Comparison of ENCODE assay signal across 12 cellular contexts in genomic region chr10:49610015-49610734, GRCh38. TPM values are rescaled to one million over a fixed set of nuclear protein-coding genes. Genes with fewer than 3 reads are reported as not detected.
DNase-seq lines count a peak whose midpoint lies in the region; ATAC-seq, FAIRE-seq and TF ChIP-seq lines count a peak whose summit lies in the region.
"Had no signal": no experiment of that assay in that cellular context is flagged by ENCODE, and none has a peak within 500 bp of the region (broad histone marks: within the 10 kb centered on the region; RNA-seq: fewer than 3 reads in every experiment).

SLC18A3 (plus strand) TSS chr10:49610310; CDS start chr10:49610741, 431 bp downstream.

- H3K9me2 ChIP-seq in PC-3 (replicated peaks; ENCODE audit: low read length): no peaks in the 10 kb centered on the region

- H3K27me3 ChIP-seq in PC-3 (ENCODE audit: low read length): peaks cover 77% of the 10 kb centered on the region
- peaks cover 100% of the 10 kb centered on the region for H3K27me3 ChIP-seq in iPS-20b (ENCODE audit: insufficient read depth, low read length)
- H3K27me3 ChIP-seq in stomach: peaks cover 50 to 100% (median 89%) of the 10 kb centered on the region in 3 donors

- H4K20me1 ChIP-seq in PC-3 (ENCODE audit: low read length): 0 out of 2 replicates have a peak, but pooled peaks cover 8% of the 10 kb centered on the region

- no TSS peak for BruUV-seq in PC-3 (replicated peaks; lab: Mats Ljungman, UMichigan)

- POLR2A ChIA-PET in PC-3 (lab: Charles Lee; ENCODE audit: unreplicated experiment): no interaction called here

- ATAC-seq in activated CD4-positive, CD25-positive, alpha-beta regulatory T cell treated with anti-CD3 and anti-CD28 coated beads, Interleukin-2, amount 50 U/mL, for 24 hours: no peak
- 0 out of 2 replicates have a peak, but pooled peaks have one; percentile 3 for ATAC-seq in PC-3
- no peak for ATAC-seq in GM19324 (IDR thresholded peaks at IDR 0.05; ENCODE audit: low FRiP score, unreplicated experiment)
- ATAC-seq: left colon had no signal

- H3K4me1 ChIP-seq in PC-3 (ENCODE audit: insufficient read depth, low read length) (no peaks in the 10 kb centered on the region), iPS-20b (ENCODE audit: insufficient read depth, low read length) (peaks cover 4% of the 10 kb centered on the region; the same call in 1 of the 2 replicates), stomach (peaks cover 13 to 65% (median 30%) of the 10 kb centered on the region in 4 donors)

- TF ChIP-seq EP300 in stomach (IDR thresholded peaks at IDR 0.05): no peak

- no peak within 1 kb of the TSS for H3K27ac ChIP-seq in PC-3 (ENCODE audit: low read length)
- no peak within 1 kb of the TSS for H3K27ac ChIP-seq in iPS-20b (ENCODE audit: low read length)
- no peak within 1 kb of the TSS for H3K27ac ChIP-seq in stomach

- no peaks in the 10 kb centered on the region for H3K79me2 ChIP-seq in PC-3 (ENCODE audit: low read length)

- 0 to 7% (median 2%) methylated on average over 34 to 84 of the region's 84 CpGs for WGBS in stomach, 5 donors

- H3F3A ChIP-seq in PC-3 (ENCODE audit: low read length, unreplicated experiment): no peaks in the 10 kb centered on the region

- intact Hi-C loops in PC-3 (cut with micrococcal nuclease): no loop called here
- intact Hi-C loops in stomach (cut with DNase I; ENCODE audit: low total_unique reads): no loop called here

- no peak for FAIRE-seq in urothelium cell line (lab: Jason Lieb, UNC)

- CTCF ChIA-PET in PC-3 (lab: Charles Lee): no interaction called here

- H3K9me3 ChIP-seq in PC-3 (ENCODE audit: low read length) (no peaks in the 10 kb centered on the region), iPS-20b (ENCODE audit: insufficient read depth, low read depth, low read length) (no peaks in the 10 kb centered on the region; the same call in 1 of the 2 replicates), stomach (peaks cover 0 to 11% (median under 1%) of the 10 kb centered on the region in 4 donors)

- no peaks in the 10 kb centered on the region for H3K36me3 ChIP-seq in PC-3 (ENCODE audit: low read depth, low read length)
- H3K36me3 ChIP-seq in iPS-20b (ENCODE audit: insufficient read depth, low read depth, low read length): no peaks in the 10 kb centered on the region
- H3K36me3 ChIP-seq in stomach: no peaks in the 10 kb centered on the region

- H3K4me2 ChIP-seq in PC-3 (ENCODE audit: low read length): no peak within 1 kb of the TSS

- H3K4me3 ChIP-seq in PC-3 (ENCODE audit: low read length) (no peak within 1 kb of the TSS), iPS-20b (ENCODE audit: low read length) (peak within 1 kb of the TSS; percentile 72), stomach (peak within 1 kb of the TSS in 3 of 4 donors; percentile 12 to 32 (median 12))

- no peak for TF ChIP-seq CTCF in PC-3 (conservative IDR thresholded peaks at IDR 0.05; ENCODE audit: low read depth, low read length)
- no peak for TF ChIP-seq CTCF in stomach (IDR thresholded peaks at IDR 0.05)

- no peak within 1 kb of the TSS for H3K9ac ChIP-seq in PC-3 (ENCODE audit: low read length)
- no peak within 1 kb of the TSS for H3K9ac ChIP-seq in iPS-20b (ENCODE audit: low read depth, low read length)

- peak; percentile 27 for DNase-seq in activated CD4-positive, CD25-positive, alpha-beta regulatory T cell treated with anti-CD3 and anti-CD28 coated beads, Interleukin-2, amount 50 U/mL, for 72 hours
- DNase-seq in PC-3: no peak
- DNase-seq in stomach: no peak
- no peak for DNase-seq in urothelium cell line (ENCODE audit: low spot score)
- DNase-seq in activated T-cell treated with anti-CD3 and anti-CD28 coated beads for 4 hours: no peak
- DNase-seq: activated CD4-positive, alpha-beta T cell treated with anti-CD3 and anti-CD28 coated beads for 48 hours; NCI-H1048 had no signal

- no peak for TF ChIP-seq POLR2A in stomach (IDR thresholded peaks at IDR 0.05)

- no peak within 1 kb of the TSS for H2AFZ ChIP-seq in PC-3 (ENCODE audit: low read length)

RNA-seq across cellular contexts. Expression of gene SLC18A3, which starts in this region (rescaled TPM):
- total RNA-seq in PC-3 (2014; rRNA removed) (not detected in 2 replicates), stomach (under 1 TPM in 1 of 5 donors, not detected in 4; 0.73 TPM)
- under 1 TPM in 1 of 3 donors, not detected in 2; 0.20 TPM for polyA plus RNA-seq in stomach
- polyA plus RNA-seq: esophagus had no signal

Comparison
In these comparisons a context has a peak if more than half of its experiments do, and no peak if none do; other contexts are left out.
1. Peak in ATAC-seq in PC-3; RNA of the gene not detected or under 1 TPM.